ENCODE assay signal across 20 cellular contexts in genomic region chr3:154130540-154130939, GRCh38. TPM values are rescaled to one million over a fixed set of nuclear protein-coding genes. Genes with fewer than 3 reads are reported as not detected.
DNase-seq lines count a peak whose midpoint lies in the region; ATAC-seq, FAIRE-seq and TF ChIP-seq lines count a peak whose summit lies in the region.
"Had no signal": no experiment of that assay in that cellular context is flagged by ENCODE, and none has a peak within 500 bp of the region (broad histone marks: within the 10 kb centered on the region; RNA-seq: fewer than 3 reads in every experiment).

No MANE protein-coding gene starts in this region.

- FAIRE-seq in HTR-8/SVneo (lab: Jason Lieb, UNC) (no peak), D721Med (lab: Jason Lieb, UNC) (no peak)
- FAIRE-seq: GM12878 had no signal

- H3K4me1 ChIP-seq in esophagus muscularis mucosa (peaks cover 0 to 98% (median 85%) of the 10 kb centered on the region in 4 donors), muscle layer of duodenum (ENCODE audit: control insufficient read depth in 1 of 2, insufficient read depth in 2 of 2, low read length in 2 of 2) (peaks cover 19 to 58% of the 10 kb centered on the region in 2 donors), gastroesophageal sphincter (peaks cover 3 to 83% (median 27%) of the 10 kb centered on the region in 3 donors)
- H3K4me1 ChIP-seq: SJSA1 had no signal

- no peaks in the 10 kb centered on the region for H3K27me3 ChIP-seq in esophagus muscularis mucosa
- H3K27me3 ChIP-seq in muscle layer of duodenum (ENCODE audit: low read depth, low read length) = no peaks in the 10 kb centered on the region
- H3K27me3 ChIP-seq in gastroesophageal sphincter = no peaks in the 10 kb centered on the region
- H3K27me3 ChIP-seq: SJSA1 had no signal

- TF ChIP-seq EP300 in esophagus muscularis mucosa (IDR thresholded peaks at IDR 0.05) (no peak), gastroesophageal sphincter (IDR thresholded peaks at IDR 0.05) (no peak)

- H3K4me3 ChIP-seq in esophagus muscularis mucosa (peak overlapping the region in 2 of 4 donors; percentile 3 to 26), muscle layer of duodenum (ENCODE audit: low read depth in 1 of 2, low read length in 2 of 2) (no peak overlapping the region), gastroesophageal sphincter (peak overlapping the region in 1 of 2 donors; percentile 1)
- H3K4me3 ChIP-seq: GM12878, HAP-1, SJSA1 had no signal

- H3K36me3 ChIP-seq in esophagus muscularis mucosa (peaks cover 0 to 36% (median 0%) of the 10 kb centered on the region in 4 donors), muscle layer of duodenum (ENCODE audit: control insufficient read depth in 1 of 2, insufficient read depth in 2 of 2, low read length in 2 of 2) (peaks cover 0 to 3% of the 10 kb centered on the region in 2 donors), gastroesophageal sphincter (peaks cover 0 to 19% of the 10 kb centered on the region in 2 donors)

- intact Hi-C loops in esophagus muscularis mucosa (cut with DNase I) = no loop called here

- WGBS in esophagus muscularis mucosa = 71% methylated on average over 3 of the region's 3 CpGs
- WGBS in gastroesophageal sphincter (ENCODE audit: low coverage in 1 of 2), 2 donors = 43 to 48% methylated on average over 2 of the region's 3 CpGs

- DNase-seq in NCI-H226 (peak; percentile 22), esophagus muscularis mucosa (ENCODE audit: extremely low spot score) (no peak), AG20443 (ENCODE audit: low spot score) (no peak), HTR-8/SVneo (ENCODE audit: insufficient read length, low spot score) (no peak), D721Med (ENCODE audit: insufficient read length, low spot score) (no peak)
- DNase-seq: CD4-positive, CD25-positive, alpha-beta regulatory T cell; DMS79 treated with DMSO at 0.1 percent for 48 hours; IMR-90; NCI-H1105; NCI-H2029 treated with DMSO at 0.1 percent for 48 hours; NCI-H446; NCI-H526; OCI-M1 had no signal

- H3K9me3 ChIP-seq in esophagus muscularis mucosa = no peaks in the 10 kb centered on the region
- no peaks in the 10 kb centered on the region for H3K9me3 ChIP-seq in muscle layer of duodenum (ENCODE audit: control insufficient read depth in 1 of 2, low read length in 2 of 2)
- no peaks in the 10 kb centered on the region for H3K9me3 ChIP-seq in gastroesophageal sphincter
- H3K9me3 ChIP-seq: HAP-1, SJSA1 had no signal

- ATAC-seq in gastroesophageal sphincter = no peak
- ATAC-seq: GM12878, Right ventricle myocardium inferior had no signal

- TF ChIP-seq POLR2A in esophagus muscularis mucosa (IDR thresholded peaks at IDR 0.05; ENCODE audit: low read depth) (no peak), gastroesophageal sphincter (IDR thresholded peaks at IDR 0.05) (no peak)

- TF ChIP-seq CTCF in esophagus muscularis mucosa (IDR thresholded peaks at IDR 0.05) = no peak
- TF ChIP-seq CTCF in gastroesophageal sphincter (IDR thresholded peaks at IDR 0.05) = no peak
- TF ChIP-seq CTCF in D721Med (IDR thresholded peaks at IDR 0.05; ENCODE audit: insufficient read depth, missing control alignments) = no peak

- H3K27ac ChIP-seq in esophagus muscularis mucosa (replicated peaks in 1 of 4) (peak overlapping the region in 3 of 4 donors; percentile 25 to 59 (median 54)), muscle layer of duodenum (ENCODE audit: low read length) (peak overlapping the region; percentile 7), gastroesophageal sphincter (peak overlapping the region in 2 of 4 donors; percentile 40 to 50)
- H3K27ac ChIP-seq: KMS-11, SJSA1 had no signal

RNA-seq across cellular contexts. Expression of gene ARHGEF26, which starts 9.3 kb away (rescaled TPM):
- total RNA-seq in esophagus muscularis mucosa (100 to 1,000 TPM; 124 to 158 (median 132) TPM), gastroesophageal sphincter (100 to 1,000 TPM in 3 of 4 donors, 10 to 100 TPM in 1; 79.3 to 154 (median 133) TPM)
- total RNA-seq: CD4-positive, CD25-positive, alpha-beta regulatory T cell had no signal
